27 cellular contexts compared by ENCODE assay signal in the genomic region with DNA sequence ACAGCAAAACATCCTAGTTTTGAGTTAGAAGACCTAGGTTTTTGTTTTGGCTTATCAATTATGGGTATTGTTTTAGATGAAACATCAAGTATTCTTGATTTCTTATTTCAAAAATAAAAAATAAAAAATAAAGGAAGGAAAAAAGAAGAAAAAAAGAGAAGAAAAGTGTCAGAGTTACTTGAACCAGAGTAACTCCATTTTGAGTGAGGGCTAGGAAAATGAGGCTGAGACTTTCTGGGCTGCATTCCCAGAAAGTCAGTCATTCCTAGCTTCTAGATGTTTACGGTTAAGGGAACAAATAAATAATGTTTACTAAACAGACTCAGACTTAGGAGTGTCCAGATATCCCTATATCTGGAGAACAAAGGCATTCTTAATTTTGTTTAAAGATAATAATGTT.
"Had no signal": no experiment of that assay in that cellular context is flagged by ENCODE, and none has a peak within 500 bp of the region (broad histone marks: within the 10 kb centered on the region; RNA-seq: fewer than 3 reads in every experiment).

No MANE protein-coding gene starts in this region.

- H3K79me2 ChIP-seq: hepatocyte had no signal

- H3K27ac ChIP-seq: brain microvascular endothelial cell, hepatocyte, left lung, upper lobe of left lung had no signal

- FAIRE-seq: endothelial cell of umbilical vein, frontal cortex, TTC549 had no signal

- H3K27me3 Mint-ChIP-seq: activated naive CD8-positive, alpha-beta T cell; stimulated activated naive B cell treated with anti-CD40 and anti-IgM and Interleukin-4, amounts not matched to agents 10 μg/mL and 1 μg/mL and 100 μg/mL, for 72 hours had no signal

- H3K9me3 Mint-ChIP-seq: activated T-cell treated with anti-CD3 and anti-CD28 coated beads, Interleukin-2, amount 50 U/mL, for 72 hours; immature natural killer cell; stimulated activated naive B cell treated with anti-CD40 and anti-IgM and Interleukin-4, amounts not matched to agents 10 μg/mL and 1 μg/mL and 100 μg/mL, for 72 hours had no signal

- H3K27me3 ChIP-seq: adrenal gland, ascending aorta, brain microvascular endothelial cell, hepatocyte, left lung, sigmoid colon, upper lobe of left lung had no signal

- H3K4me3 Mint-ChIP-seq: activated T-cell treated with anti-CD3 and anti-CD28 coated beads, Interleukin-2, amount 50 U/mL, for 72 hours had no signal

- H3K36me3 ChIP-seq: adrenal gland, ascending aorta, brain microvascular endothelial cell, left lung, sigmoid colon, upper lobe of left lung had no signal

- DNase-seq: activated effector memory CD4-positive, alpha-beta T cell treated with anti-CD3 and anti-CD28 coated beads, Interleukin-2, amount 50 U/mL, for 16 hours; activated T-cell treated with anti-CD3 and anti-CD28 coated beads, Interleukin-2, amount 50 U/mL, for 72 hours; adrenal gland; brain microvascular endothelial cell; caudate nucleus; effector memory CD4-positive, alpha-beta T cell; glutamatergic neuron; immature natural killer cell; kidney glomerular epithelial cell; left lung; occipital lobe; posterior cingulate gyrus; sigmoid colon; stimulated activated naive B cell treated with anti-CD40 and anti-IgM and Interleukin-4, amounts not matched to agents 10 μg/mL and 1 μg/mL and 100 μg/mL, for 72 hours; T-helper 1 cell had no signal

- H3K4me3 ChIP-seq: adrenal gland, hepatocyte, left lung, lung, sigmoid colon, smooth muscle cell had no signal

- ATAC-seq: activated T-cell treated with anti-CD3 and anti-CD28 coated beads, Interleukin-2, amount 50 U/mL, for 72 hours; esophagus mucosa; left lung; naive thymus-derived CD4-positive, alpha-beta T cell; stimulated activated naive B cell treated with anti-CD40 and anti-IgM and Interleukin-4, amounts not matched to agents 10 μg/mL and 1 μg/mL and 100 μg/mL, for 72 hours had no signal

- H3K4me2 ChIP-seq: hepatocyte, smooth muscle cell had no signal

- H3K27ac Mint-ChIP-seq: activated T-cell treated with anti-CD3 and anti-CD28 coated beads, Interleukin-2, amount 50 U/mL, for 72 hours had no signal

- H2AFZ ChIP-seq: hepatocyte had no signal

- H3K36me3 Mint-ChIP-seq: activated naive CD8-positive, alpha-beta T cell; immature natural killer cell; naive thymus-derived CD4-positive, alpha-beta T cell had no signal

- H3K9me3 ChIP-seq: adrenal gland, ascending aorta, sigmoid colon, upper lobe of left lung had no signal

- H3K4me1 Mint-ChIP-seq: neural crest cell had no signal
